ENCODE assay signal across 1 cellular context in genomic region chr3:186570096-186570940, GRCh38.
TF ChIP-seq lines count a peak whose summit lies in the region.

Gene DNAJB11, plus strand, starts transcription at chr3:186570720. Its CDS starts 178 bp downstream, at chr3:186570898.

TF ChIP-seq in K562, 482 proteins besides CTCF, POLR2A, EP300 and RAD21 (continued from another document and continues in another):
- TF ChIP-seq ZNF586 (CRISPR knock-in tag; conservative IDR thresholded peaks at IDR 0.05) (no peak), THAP12 (CRISPR knock-in tag; IDR thresholded peaks at IDR 0.05) (peak; percentile 78), RBM17 (IDR thresholded peaks at IDR 0.05; ENCODE audit: borderline replicate concordance, low read depth, low read length) (no peak), PTRF (tag; IDR thresholded peaks at IDR 0.05) (no peak), CTCFL (IDR thresholded peaks at IDR 0.05; ENCODE audit: borderline replicate concordance, insufficient read depth, low read depth, low read length, poor library complexity, severe bottlenecking) (no peak), CHD7 (IDR thresholded peaks at IDR 0.05; ENCODE audit: low read depth, low read length) (no peak), ZBTB11 (CRISPR knock-in tag; IDR thresholded peaks at IDR 0.05) (peak; percentile 27 to 94 (median 52); a peak in 4 of 6 replicates), MXD1 (CRISPR knock-in tag; IDR thresholded peaks at IDR 0.05; ENCODE audit: borderline replicate concordance, poor library complexity, severe bottlenecking) (no peak), NFATC3 (IDR thresholded peaks at IDR 0.05) (no peak), TFAP4 (CRISPR knock-in tag; IDR thresholded peaks at IDR 0.05; ENCODE audit: borderline replicate concordance) (peak; percentile 75; the same call in 1 of the 2 replicates), ETS1 (conservative IDR thresholded peaks at IDR 0.05; ENCODE audit: control insufficient read depth, low read depth, low read length) (peak; percentile 22; the same call in 1 of the 2 replicates), RNF2 (IDR thresholded peaks at IDR 0.05) (no peak), MCM2 (IDR thresholded peaks at IDR 0.05; ENCODE audit: low read depth) (no peak), ZNF280A (IDR thresholded peaks at IDR 0.05; ENCODE audit: low read depth, partially characterized antibody) (no peak), EHMT2 (IDR thresholded peaks at IDR 0.05) (no peak), PHTF2 (CRISPR knock-in tag; IDR thresholded peaks at IDR 0.05) (no peak), ZNF444 (CRISPR knock-in tag; IDR thresholded peaks at IDR 0.05) (no peak), PKNOX1 (IDR thresholded peaks at IDR 0.05) (peak; percentile 47; the same call in 1 of the 2 replicates), TCF3 (CRISPR knock-in tag; IDR thresholded peaks at IDR 0.05) (no peak), ELF2 (CRISPR knock-in tag; IDR thresholded peaks at IDR 0.05) (no peak), MBD1 (CRISPR knock-in tag; IDR thresholded peaks at IDR 0.05) (no peak), ZNF282 (CRISPR knock-in tag; IDR thresholded peaks at IDR 0.05) (no peak), ZNF146 (CRISPR knock-in tag; IDR thresholded peaks at IDR 0.05; ENCODE audit: unreplicated experiment) (no peak), TRIM28 (IDR thresholded peaks at IDR 0.05) (no peak), LCOR (CRISPR knock-in tag; IDR thresholded peaks at IDR 0.05) (peak; percentile 72; the same call in 1 of the 2 replicates)
